ENCODE assay signal across 9 cellular contexts in the genomic region with DNA sequence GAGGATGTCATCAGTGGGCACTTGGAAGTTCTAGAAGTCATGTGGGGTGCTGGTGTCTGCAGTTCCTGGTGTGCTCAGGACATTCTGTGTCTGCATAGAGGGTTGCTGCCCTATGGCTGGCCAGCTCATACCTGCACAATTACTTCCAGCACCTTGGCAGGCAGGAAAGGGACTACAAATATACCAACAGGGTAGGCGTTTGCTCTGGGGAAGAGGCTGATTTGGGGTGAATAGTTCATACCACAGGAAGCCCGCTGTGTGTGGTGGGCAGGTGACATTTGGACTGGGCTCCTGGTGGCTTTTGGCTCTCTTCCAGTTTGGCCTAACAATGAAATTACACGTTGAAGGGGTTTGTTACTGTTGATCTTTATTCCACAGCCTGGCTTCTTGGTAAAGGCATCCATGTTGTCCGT.
DNase-seq lines count a peak whose midpoint lies in the region; ATAC-seq, FAIRE-seq and TF ChIP-seq lines count a peak whose summit lies in the region.
"Had no signal": no experiment of that assay in that cellular context is flagged by ENCODE, and none has a peak within 500 bp of the region (broad histone marks: within the 10 kb centered on the region; RNA-seq: fewer than 3 reads in every experiment).

No MANE protein-coding gene starts in this region.

- in situ Hi-C loops in GM12878 (cut with MboI), result no loop called here

- H3K9me3 ChIP-seq in GM12878 (replicated peaks; ENCODE audit: control insufficient read depth, insufficient read depth, low read length), result no peaks in the 10 kb centered on the region; the same call in 2 of the 3 replicates
- H3K9me3 ChIP-seq in spleen, result peaks cover 0 to 6% (median 1%) of the 10 kb centered on the region in 8 donors
- H3K9me3 ChIP-seq: tibial nerve had no signal

- peak overlapping the region; percentile 99 for H3K4me2 ChIP-seq in GM12878 (ENCODE audit: control insufficient read depth, insufficient read depth)

- CTCF ChIA-PET in GM12878 (lab: Yijun Ruan, JAX), result interaction anchor here (0.6 to 2.4 kb wide), 4 partner anchors 42 to 208 kb away, joined by 3 to 7 read pairs (median 4); no protein-coding TSS in a partner anchor

- no peaks in the 10 kb centered on the region for H3K79me2 ChIP-seq in GM12878 (ENCODE audit: control insufficient read depth, insufficient read depth, low read length)

- no peaks in the 10 kb centered on the region for H4K20me1 ChIP-seq in GM12878 (ENCODE audit: control insufficient read depth, insufficient read depth)

- 0 out of 2 replicates have a peak overlapping the region, but pooled peaks have one; percentile 56 for H3K4me3 ChIP-seq in GM12878
- no peak overlapping the region for H3K4me3 ChIP-seq in spleen
- H3K4me3 ChIP-seq: tibial nerve had no signal

- TF ChIP-seq EP300 in GM12878 (IDR thresholded peaks at IDR 0.05; ENCODE audit: borderline replicate concordance in 1 of 2, control insufficient read depth in 1 of 2, low read depth in 2 of 2, low read length in 2 of 2), result no peak

- H3K4me1 ChIP-seq in GM12878 (ENCODE audit: control insufficient read depth, insufficient read depth, low read length) (peaks cover 33% of the 10 kb centered on the region), spleen (peaks cover 7 to 35% (median 28%) of the 10 kb centered on the region in 6 donors)

- POLR2A ChIA-PET in GM12878 (lab: Charles Lee), result interaction anchor here (0.6 to 3.4 kb wide), 8 partner anchors 42 to 197 kb away, joined by 3 to 12 read pairs (median 6); partner anchors contain the start of genes EZR and RSPH3

- TF ChIP-seq CTCF in GM12878 (IDR thresholded peaks at IDR 0.05 in 2 of 3, conservative IDR thresholded peaks at IDR 0.05 in 1 of 3; ENCODE audit: control insufficient read depth in 2 of 3, extremely low read depth in 1 of 3, insufficient read depth in 1 of 3, low read depth in 3 of 3, low read length in 3 of 3) (no peak), spleen (IDR thresholded peaks at IDR 0.05 in 8 of 11, conservative IDR thresholded peaks at IDR 0.05 in 3 of 11) (no peak)

- H3K9ac ChIP-seq in GM12878 (ENCODE audit: control insufficient read depth, insufficient read depth, low read length), result peak overlapping the region; percentile 4; the same call in 1 of the 2 replicates

- SMC1A ChIA-PET in GM12878 (lab: Charles Lee; ENCODE audit: uncharacterized antibody, unreplicated experiment), result interaction anchor here (0.6 to 3.0 kb wide), 19 partner anchors 8 to 193 kb away, joined by 3 to 29 read pairs (median 4); partner anchors contain the start of gene TAGAP

- 23% methylated on average over 4 of the region's 4 CpGs for WGBS in GM12878 (ENCODE audit: insufficient coverage, insufficient replicate concordance, low lambda C conversion rate, missing lambda C conversion rate)
- 39 to 45% (median 40%) methylated on average over 4 of the region's 4 CpGs for WGBS in spleen, 5 donors

- FAIRE-seq in GM12878 (lab: Jason Lieb, UNC), result no peak

- DNase-seq in NCI-H2107 treated with DMSO at 0.1 percent for 48 hours (lab: John Stamatoyannopoulos, UW; ENCODE audit: unreplicated experiment) (peak; percentile 9), NCI-H2107 (lab: John Stamatoyannopoulos, UW) (no peak), NCI-H2081 (lab: John Stamatoyannopoulos, UW) (peak; percentile 48 to 70), GM12878 (ENCODE audit: low read depth, low spot score) (peak; percentile 30), spleen (no peak), GDM1 (lab: John Stamatoyannopoulos, UW) (no peak), NCI-H2171 treated with DMSO at 0.1 percent for 48 hours (lab: John Stamatoyannopoulos, UW) (no peak)

- no TSS peak for BruUV-seq in GM12878 (replicated peaks; lab: Mats Ljungman, UMichigan)

- TF ChIP-seq POLR2A in GM12878 (IDR thresholded peaks at IDR 0.05; ENCODE audit: low read depth, low read length) (0 out of 2 replicates have a peak, but pooled peaks have one; percentile 25), spleen (IDR thresholded peaks at IDR 0.05) (no peak)

- TF ChIP-seq RAD21 in GM12878 (IDR thresholded peaks at IDR 0.05; ENCODE audit: insufficient read depth, low read depth, low read length), result no peak

- ATAC-seq in GM12878 (peak; percentile 66), HG02798 (IDR thresholded peaks at IDR 0.05; ENCODE audit: poor library complexity, unreplicated experiment) (no peak)

- H3K27me3 ChIP-seq in GM12878 (replicated peaks in 1 of 2; ENCODE audit: control insufficient read depth in 2 of 2, insufficient read depth in 2 of 2, low read length in 1 of 2) (no peaks in the 10 kb centered on the region), spleen (replicated peaks in 1 of 7) (no peaks in the 10 kb centered on the region)
- H3K27me3 ChIP-seq: tibial nerve had no signal

- H3K36me3 ChIP-seq in GM12878 (ENCODE audit: control insufficient read depth in 2 of 2, insufficient read depth in 2 of 2, low read length in 1 of 2) (no peaks in the 10 kb centered on the region), spleen (no peaks in the 10 kb centered on the region)
- H3K36me3 ChIP-seq: tibial nerve had no signal

- intact Hi-C loops in GM12878 (cut with micrococcal nuclease; ENCODE audit: unreplicated experiment) (loop anchor here (2.0 kb wide), 2 partner anchors 41 to 97 kb away; no protein-coding TSS in a partner anchor), spleen (cut with DNase I; ENCODE audit: low total_unique reads) (no loop called here)

- H2AFZ ChIP-seq in GM12878 (ENCODE audit: control insufficient read depth, low read depth, low read length), result peak overlapping the region; percentile 92

- H3K27ac ChIP-seq in GM12878 (ENCODE audit: control insufficient read depth, insufficient read depth) (peak overlapping the region; percentile 99), spleen (peak overlapping the region; percentile 42 to 91 (median 80))

- RAD21 ChIA-PET in GM12878 (lab: Charles Lee; ENCODE audit: unreplicated experiment), result interaction anchor here (0.7 to 3.4 kb wide), 15 partner anchors 11 to 722 kb away, joined by 3 to 29 read pairs (median 4); partner anchors contain the start of gene EZR

TF ChIP-seq in GM12878, 131 proteins besides CTCF, POLR2A, EP300 and RAD21:
- TF ChIP-seq SP1 (IDR thresholded peaks at IDR 0.05; ENCODE audit: low read depth, low read length) (peak; percentile 46), SMAD5 (IDR thresholded peaks at IDR 0.05; ENCODE audit: low read depth) (0 out of 2 replicates have a peak, but pooled peaks have one; percentile 40), EED (IDR thresholded peaks at IDR 0.05; ENCODE audit: low read depth) (peak; percentile 60), MEF2B (IDR thresholded peaks at IDR 0.05; ENCODE audit: partially characterized antibody, poor library complexity, severe bottlenecking) (peak; percentile 30), LARP7 (IDR thresholded peaks at IDR 0.05) (0 out of 2 replicates have a peak, but pooled peaks have one; percentile 27), BHLHE40 (IDR thresholded peaks at IDR 0.05; ENCODE audit: borderline replicate concordance in 1 of 2, low read depth in 2 of 2, low read length in 1 of 2) (peak in 1 of 2 experiments; percentile 62; a peak in 2 of 4 replicates), RUNX3 (IDR thresholded peaks at IDR 0.05; ENCODE audit: low read length) (peak; percentile 67), PAX5 (IDR thresholded peaks at IDR 0.05; ENCODE audit: borderline replicate concordance, low read depth, low read length) (0 out of 2 replicates have a peak, but pooled peaks have one; percentile 17), IKZF2 (IDR thresholded peaks at IDR 0.05) (peak in 1 of 2 experiments; percentile 31; a peak in 3 of 4 replicates), CBX5 (IDR thresholded peaks at IDR 0.05; ENCODE audit: low read depth) (no peak), SUPT20H (IDR thresholded peaks at IDR 0.05; ENCODE audit: borderline replicate concordance, control insufficient read depth, low read depth, low read length) (no peak), BMI1 (IDR thresholded peaks at IDR 0.05; ENCODE audit: borderline replicate concordance) (no peak), NR2F1 (conservative IDR thresholded peaks at IDR 0.05) (peak; percentile 76), SMAD1 (IDR thresholded peaks at IDR 0.05; ENCODE audit: low read depth, partially characterized antibody) (peak; percentile 60), POLR2AphosphoS5 (IDR thresholded peaks at IDR 0.05; ENCODE audit: low read length) (peak; percentile 47; the same call in 1 of the 2 replicates), GATAD2B (conservative IDR thresholded peaks at IDR 0.05; ENCODE audit: low read depth) (peak; percentile 33; the same call in 1 of the 2 replicates), ETV6 (conservative IDR thresholded peaks at IDR 0.05 in 1 of 2, IDR thresholded peaks at IDR 0.05 in 1 of 2; ENCODE audit: borderline replicate concordance in 1 of 2, low read depth in 1 of 2) (peak in 1 of 2 experiments; percentile 26; a peak in 1 of 4 replicates), MTA3 (IDR thresholded peaks at IDR 0.05; ENCODE audit: borderline replicate concordance, low read length) (0 out of 2 replicates have a peak, but pooled peaks have one; percentile 59), IKZF1 (conservative IDR thresholded peaks at IDR 0.05) (peak; percentile 68)
- TF ChIP-seq, protein P1, sequence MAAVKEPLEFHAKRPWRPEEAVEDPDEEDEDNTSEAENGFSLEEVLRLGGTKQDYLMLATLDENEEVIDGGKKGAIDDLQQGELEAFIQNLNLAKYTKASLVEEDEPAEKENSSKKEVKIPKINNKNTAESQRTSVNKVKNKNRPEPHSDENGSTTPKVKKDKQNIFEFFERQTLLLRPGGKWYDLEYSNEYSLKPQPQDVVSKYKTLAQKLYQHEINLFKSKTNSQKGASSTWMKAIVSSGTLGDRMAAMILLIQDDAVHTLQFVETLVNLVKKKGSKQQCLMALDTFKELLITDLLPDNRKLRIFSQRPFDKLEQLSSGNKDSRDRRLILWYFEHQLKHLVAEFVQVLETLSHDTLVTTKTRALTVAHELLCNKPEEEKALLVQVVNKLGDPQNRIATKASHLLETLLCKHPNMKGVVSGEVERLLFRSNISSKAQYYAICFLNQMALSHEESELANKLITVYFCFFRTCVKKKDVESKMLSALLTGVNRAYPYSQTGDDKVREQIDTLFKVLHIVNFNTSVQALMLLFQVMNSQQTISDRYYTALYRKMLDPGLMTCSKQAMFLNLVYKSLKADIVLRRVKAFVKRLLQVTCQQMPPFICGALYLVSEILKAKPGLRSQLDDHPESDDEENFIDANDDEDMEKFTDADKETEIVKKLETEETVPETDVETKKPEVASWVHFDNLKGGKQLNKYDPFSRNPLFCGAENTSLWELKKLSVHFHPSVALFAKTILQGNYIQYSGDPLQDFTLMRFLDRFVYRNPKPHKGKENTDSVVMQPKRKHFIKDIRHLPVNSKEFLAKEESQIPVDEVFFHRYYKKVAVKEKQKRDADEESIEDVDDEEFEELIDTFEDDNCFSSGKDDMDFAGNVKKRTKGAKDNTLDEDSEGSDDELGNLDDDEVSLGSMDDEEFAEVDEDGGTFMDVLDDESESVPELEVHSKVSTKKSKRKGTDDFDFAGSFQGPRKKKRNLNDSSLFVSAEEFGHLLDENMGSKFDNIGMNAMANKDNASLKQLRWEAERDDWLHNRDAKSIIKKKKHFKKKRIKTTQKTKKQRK (IDR thresholded peaks at IDR 0.05; ENCODE audit: low read depth, low read length), result no peak

Comparison
In these comparisons a context has a peak if more than half of its experiments do, and no peak if none do; other contexts are left out.
1. DNase-seq: peak in NCI-H2107 treated with DMSO at 0.1 percent for 48 hours (single experiment), NCI-H2081 (2 of 2) and GM12878 (single experiment); none in NCI-H2107 (single experiment), spleen (single experiment), GDM1 (single experiment) and NCI-H2171 treated with DMSO at 0.1 percent for 48 hours (single experiment).